In genomic region chr19:15673176-15673654, GRCh38 we compare ENCODE assay signal across 1 cellular context.
TF ChIP-seq lines count a peak whose summit lies in the region.

No MANE protein-coding gene starts in this region.

TF ChIP-seq in HepG2, 621 proteins besides CTCF, POLR2A, EP300 and RAD21 (continued from another document):
- TF ChIP-seq, protein P1, sequence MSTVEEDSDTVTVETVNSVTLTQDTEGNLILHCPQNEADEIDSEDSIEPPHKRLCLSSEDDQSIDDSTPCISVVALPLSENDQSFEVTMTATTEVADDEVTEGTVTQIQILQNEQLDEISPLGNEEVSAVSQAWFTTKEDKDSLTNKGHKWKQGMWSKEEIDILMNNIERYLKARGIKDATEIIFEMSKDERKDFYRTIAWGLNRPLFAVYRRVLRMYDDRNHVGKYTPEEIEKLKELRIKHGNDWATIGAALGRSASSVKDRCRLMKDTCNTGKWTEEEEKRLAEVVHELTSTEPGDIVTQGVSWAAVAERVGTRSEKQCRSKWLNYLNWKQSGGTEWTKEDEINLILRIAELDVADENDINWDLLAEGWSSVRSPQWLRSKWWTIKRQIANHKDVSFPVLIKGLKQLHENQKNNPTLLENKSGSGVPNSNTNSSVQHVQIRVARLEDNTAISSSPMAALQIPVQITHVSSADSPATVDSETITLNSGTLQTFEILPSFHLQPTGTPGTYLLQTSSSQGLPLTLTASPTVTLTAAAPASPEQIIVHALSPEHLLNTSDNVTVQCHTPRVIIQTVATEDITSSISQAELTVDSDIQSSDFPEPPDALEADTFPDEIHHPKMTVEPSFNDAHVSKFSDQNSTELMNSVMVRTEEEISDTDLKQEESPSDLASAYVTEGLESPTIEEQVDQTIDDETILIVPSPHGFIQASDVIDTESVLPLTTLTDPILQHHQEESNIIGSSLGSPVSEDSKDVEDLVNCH (CRISPR knock-in tag; IDR thresholded peaks at IDR 0.05) = no peak
- TF ChIP-seq ZNF550 (CRISPR knock-in tag; IDR thresholded peaks at IDR 0.05; ENCODE audit: borderline replicate concordance) (no peak), ZNF337 (CRISPR knock-in tag; IDR thresholded peaks at IDR 0.05; ENCODE audit: borderline replicate concordance, low read depth) (no peak), SNAI1 (CRISPR knock-in tag; IDR thresholded peaks at IDR 0.05; ENCODE audit: borderline replicate concordance) (no peak), ZBTB37 (CRISPR knock-in tag; IDR thresholded peaks at IDR 0.05) (peak; percentile 80), ZNF556 (CRISPR knock-in tag; IDR thresholded peaks at IDR 0.05; ENCODE audit: borderline replicate concordance) (no peak; the same call in 1 of the 2 replicates), ZNF12 (CRISPR knock-in tag; IDR thresholded peaks at IDR 0.05) (no peak), ZNF660 (CRISPR knock-in tag; IDR thresholded peaks at IDR 0.05; ENCODE audit: borderline replicate concordance, low read depth) (no peak), ZMAT3 (CRISPR knock-in tag; conservative IDR thresholded peaks at IDR 0.05) (peak; percentile 86; the same call in 1 of the 2 replicates), ZNF331 (CRISPR knock-in tag; IDR thresholded peaks at IDR 0.05) (peak; percentile 48; the same call in 1 of the 2 replicates), ZNF710 (CRISPR knock-in tag; IDR thresholded peaks at IDR 0.05; ENCODE audit: borderline replicate concordance) (0 out of 2 replicates have a peak, but pooled peaks have one; percentile 64), NR1H2 (CRISPR knock-in tag; IDR thresholded peaks at IDR 0.05; ENCODE audit: borderline replicate concordance, low read depth) (0 out of 2 replicates have a peak, but pooled peaks have one; percentile 36), ZSCAN9 (CRISPR knock-in tag; IDR thresholded peaks at IDR 0.05; ENCODE audit: borderline replicate concordance) (no peak), SALL1 (CRISPR knock-in tag; IDR thresholded peaks at IDR 0.05) (peak; percentile 48; the same call in 1 of the 2 replicates), YY1 (IDR thresholded peaks at IDR 0.05; ENCODE audit: insufficient read depth, insufficient replicate concordance, low read depth, low read length) (no peak), SMYD3 (CRISPR knock-in tag; IDR thresholded peaks at IDR 0.05) (no peak), KMT2A (CRISPR knock-in tag; IDR thresholded peaks at IDR 0.05) (0 out of 2 replicates have a peak, but pooled peaks have one; percentile 27), ZNF687 (CRISPR knock-in tag; IDR thresholded peaks at IDR 0.05) (peak; percentile 81), RBM39 (IDR thresholded peaks at IDR 0.05; ENCODE audit: low read depth, low read length, poor library complexity, severe bottlenecking) (peak; percentile 48), ZNF468 (CRISPR knock-in tag; IDR thresholded peaks at IDR 0.05) (no peak), ZBED4 (CRISPR knock-in tag; IDR thresholded peaks at IDR 0.05; ENCODE audit: borderline replicate concordance) (no peak), PHF5A (CRISPR knock-in tag; IDR thresholded peaks at IDR 0.05; ENCODE audit: low read depth, unreplicated experiment) (no peak), BORCS8-MEF2B (CRISPR knock-in tag; IDR thresholded peaks at IDR 0.05) (no peak; the same call in 1 of the 2 replicates), CBX2 (IDR thresholded peaks at IDR 0.05; ENCODE audit: low read depth, low read length) (no peak), CBX2 (CRISPR knock-in tag; IDR thresholded peaks at IDR 0.05; ENCODE audit: low read depth) (no peak), RFX1 (IDR thresholded peaks at IDR 0.05) (peak; percentile 34; the same call in 1 of the 2 replicates)
- TF ChIP-seq, protein P2, sequence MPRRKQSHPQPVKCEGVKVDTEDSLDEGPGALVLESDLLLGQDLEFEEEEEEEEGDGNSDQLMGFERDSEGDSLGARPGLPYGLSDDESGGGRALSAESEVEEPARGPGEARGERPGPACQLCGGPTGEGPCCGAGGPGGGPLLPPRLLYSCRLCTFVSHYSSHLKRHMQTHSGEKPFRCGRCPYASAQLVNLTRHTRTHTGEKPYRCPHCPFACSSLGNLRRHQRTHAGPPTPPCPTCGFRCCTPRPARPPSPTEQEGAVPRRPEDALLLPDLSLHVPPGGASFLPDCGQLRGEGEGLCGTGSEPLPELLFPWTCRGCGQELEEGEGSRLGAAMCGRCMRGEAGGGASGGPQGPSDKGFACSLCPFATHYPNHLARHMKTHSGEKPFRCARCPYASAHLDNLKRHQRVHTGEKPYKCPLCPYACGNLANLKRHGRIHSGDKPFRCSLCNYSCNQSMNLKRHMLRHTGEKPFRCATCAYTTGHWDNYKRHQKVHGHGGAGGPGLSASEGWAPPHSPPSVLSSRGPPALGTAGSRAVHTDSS (CRISPR knock-in tag; conservative IDR thresholded peaks at IDR 0.05) = no peak
